In the genomic region with DNA sequence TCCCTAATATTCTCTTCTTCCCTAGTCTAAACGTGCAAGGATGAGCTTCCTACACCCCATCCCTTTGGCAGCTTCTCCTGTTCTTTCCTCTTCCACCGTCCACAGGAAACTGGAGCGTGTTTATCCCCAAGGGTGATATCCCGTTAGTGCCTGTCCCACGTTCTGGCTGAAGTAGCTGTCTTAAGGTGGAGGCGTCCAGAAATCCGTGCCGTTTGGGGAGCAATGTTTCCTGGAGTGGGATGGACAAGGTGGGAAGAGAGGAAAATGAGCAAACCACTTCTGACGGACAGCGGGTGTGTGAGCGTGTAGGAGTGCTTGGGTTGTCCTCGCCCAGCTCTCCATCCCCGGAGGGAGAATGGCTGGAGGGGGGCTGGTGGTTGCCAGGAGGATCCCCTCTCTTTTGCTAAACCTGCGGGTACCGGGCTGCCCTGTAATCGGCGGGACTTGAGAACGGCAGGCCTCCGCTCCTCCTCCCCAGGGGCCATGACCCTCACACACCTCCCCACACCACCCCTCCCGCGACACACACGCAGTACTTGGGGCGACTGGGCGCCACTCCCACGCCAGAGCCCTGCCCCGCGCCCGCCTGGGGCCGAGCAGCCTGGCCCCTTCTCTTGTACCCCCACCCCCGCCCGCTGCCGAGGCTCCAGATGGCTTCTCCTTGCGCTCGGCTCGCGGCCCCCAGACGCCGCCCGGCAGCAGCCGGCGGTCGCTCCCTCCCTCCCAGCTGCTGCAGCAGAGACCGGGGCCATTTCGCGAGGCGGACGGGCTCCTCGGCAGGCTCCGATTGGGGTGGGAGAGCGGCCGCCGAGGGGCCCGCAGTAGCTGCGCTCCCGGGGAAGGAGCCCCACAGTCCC, we compare ENCODE assay signal across 8 cellular contexts. TPM values are rescaled to one million over a fixed set of nuclear protein-coding genes. Genes with fewer than 3 reads are reported as not detected.
DNase-seq lines count a peak whose midpoint lies in the region; ATAC-seq and TF ChIP-seq lines count a peak whose summit lies in the region.

No MANE protein-coding gene starts in this region.

- H3K27me3 ChIP-seq in HL-60 (ENCODE audit: insufficient read depth, poor library complexity, severe bottlenecking), result peaks cover 24% of the 10 kb centered on the region

- H3K4me1 Mint-ChIP-seq in activated T-cell treated with anti-CD3 and anti-CD28 coated beads, Interleukin-2, amount 50 U/mL, for 24 hours (ENCODE audit: low read depth), result peaks cover 51% of the 10 kb centered on the region
- peaks cover 38% of the 10 kb centered on the region for H3K4me1 Mint-ChIP-seq in glutamatergic neuron (ENCODE audit: low read depth, unreplicated experiment)

- peak overlapping the region; percentile 9 for H3K27ac Mint-ChIP-seq in activated T-cell treated with anti-CD3 and anti-CD28 coated beads, Interleukin-2, amount 50 U/mL, for 24 hours
- peak overlapping the region; percentile 67 for H3K27ac Mint-ChIP-seq in glutamatergic neuron (ENCODE audit: unreplicated experiment)

- H3K4me3 Mint-ChIP-seq in activated T-cell treated with anti-CD3 and anti-CD28 coated beads, Interleukin-2, amount 50 U/mL, for 24 hours, result peak overlapping the region; percentile 93
- H3K4me3 Mint-ChIP-seq in glutamatergic neuron (ENCODE audit: unreplicated experiment), result peak overlapping the region; percentile 79

- peaks cover 29% of the 10 kb centered on the region for H3K27me3 Mint-ChIP-seq in activated T-cell treated with anti-CD3 and anti-CD28 coated beads, Interleukin-2, amount 50 U/mL, for 24 hours
- peaks cover 24% of the 10 kb centered on the region for H3K27me3 Mint-ChIP-seq in glutamatergic neuron (ENCODE audit: unreplicated experiment)

- DNase-seq in AG20443 (ENCODE audit: low spot score), result peak; percentile 62
- no peak for DNase-seq in HL-60 (ENCODE audit: low read depth in 1 of 2, low spot score in 1 of 2)
- DNase-seq in activated T-cell treated with anti-CD3 and anti-CD28 coated beads, Interleukin-2, amount 50 U/mL, for 24 hours, result no peak
- DNase-seq in glutamatergic neuron, result no peak
- peak; percentile 31 for DNase-seq in pons (ENCODE audit: low spot score)
- DNase-seq in GM10266 (ENCODE audit: extremely low spot score), result no peak
- DNase-seq in stimulated activated CD4-positive, alpha-beta T cell treated with anti-CD3 and anti-CD28 coated beads, Interleukin-4, amount 100 ng/mL, for 1 hour, result no peak

- peak; percentile 50 for ATAC-seq in GM19452 (IDR thresholded peaks at IDR 0.05; ENCODE audit: unreplicated experiment)

- peaks cover 17% of the 10 kb centered on the region for H3K36me3 Mint-ChIP-seq in activated T-cell treated with anti-CD3 and anti-CD28 coated beads, Interleukin-2, amount 50 U/mL, for 24 hours (ENCODE audit: low read depth)
- H3K36me3 Mint-ChIP-seq in glutamatergic neuron (ENCODE audit: unreplicated experiment), result peaks cover 7% of the 10 kb centered on the region

- peak overlapping the region; percentile 80 for H3K4me3 ChIP-seq in HL-60 (replicated peaks; ENCODE audit: insufficient read depth, low read length)

- no peak for TF ChIP-seq CTCF in HL-60 (IDR thresholded peaks at IDR 0.05; ENCODE audit: insufficient read depth, low read length)
- no peak for TF ChIP-seq CTCF in glutamatergic neuron (IDR thresholded peaks at IDR 0.05; ENCODE audit: partially characterized antibody, unreplicated experiment)
- TF ChIP-seq CTCF in GM10266 (IDR thresholded peaks at IDR 0.05; ENCODE audit: control insufficient read depth, insufficient read depth, low read depth, missing control alignments), result no peak

- peaks cover 14% of the 10 kb centered on the region for H3K9me3 Mint-ChIP-seq in activated T-cell treated with anti-CD3 and anti-CD28 coated beads, Interleukin-2, amount 50 U/mL, for 24 hours
- peaks cover 16% of the 10 kb centered on the region for H3K9me3 Mint-ChIP-seq in glutamatergic neuron (ENCODE audit: unreplicated experiment)

- H3K27ac ChIP-seq in HL-60 (replicated peaks), result peak overlapping the region; percentile 37

RNA-seq across cellular contexts. Expression of a gene that starts 13.9 kb away (rescaled TPM):
- 16.6 TPM for total RNA-seq in glutamatergic neuron (ENCODE audit: unreplicated experiment)

Comparison
In these comparisons a context has a peak if more than half of its experiments do, and no peak if none do; other contexts are left out.
1. DNase-seq: peak in AG20443 (single experiment) and pons (single experiment); none in HL-60 (0 of 2), activated T-cell treated with anti-CD3 and anti-CD28 coated beads, Interleukin-2, amount 50 U/mL, for 24 hours (single experiment), glutamatergic neuron (single experiment), GM10266 (single experiment) and stimulated activated CD4-positive, alpha-beta T cell treated with anti-CD3 and anti-CD28 coated beads, Interleukin-4, amount 100 ng/mL, for 1 hour (single experiment).